1 cellular context compared by ENCODE assay signal in the genomic region with DNA sequence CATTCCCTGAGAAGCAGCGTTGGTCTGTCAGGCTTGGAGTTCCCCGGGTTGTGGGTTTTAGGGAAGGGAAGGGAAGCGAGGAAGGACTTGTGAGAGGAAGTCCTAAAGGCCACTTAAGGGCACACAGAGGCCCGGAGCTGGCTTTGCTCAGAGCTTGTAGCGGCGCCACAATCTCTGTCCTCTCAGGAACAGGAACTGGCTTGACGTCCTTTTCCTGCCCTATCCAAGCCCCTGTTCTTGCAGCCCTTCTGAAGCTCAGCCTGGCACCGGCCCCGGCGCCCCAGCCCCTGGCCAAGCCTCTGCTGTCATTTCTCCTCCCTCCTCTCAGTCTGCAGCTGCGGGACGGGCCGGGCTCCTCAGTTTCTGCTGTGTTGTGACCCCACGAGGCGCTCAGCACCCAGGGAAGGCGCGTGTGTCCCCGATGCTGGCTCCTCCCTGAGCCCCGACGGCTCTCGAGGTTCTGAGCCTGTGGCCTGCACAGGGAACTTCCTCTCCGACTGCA.
TF ChIP-seq lines count a peak whose summit lies in the region.

Gene GIMAP8, plus strand, starts transcription at position 140 of the 502 bp plus-strand sequence. CDS start 16,069 bp downstream, outside the sequence.

TF ChIP-seq in HepG2, 621 proteins besides CTCF, POLR2A, EP300 and RAD21 (continued from another document):
- TF ChIP-seq, protein P1, sequence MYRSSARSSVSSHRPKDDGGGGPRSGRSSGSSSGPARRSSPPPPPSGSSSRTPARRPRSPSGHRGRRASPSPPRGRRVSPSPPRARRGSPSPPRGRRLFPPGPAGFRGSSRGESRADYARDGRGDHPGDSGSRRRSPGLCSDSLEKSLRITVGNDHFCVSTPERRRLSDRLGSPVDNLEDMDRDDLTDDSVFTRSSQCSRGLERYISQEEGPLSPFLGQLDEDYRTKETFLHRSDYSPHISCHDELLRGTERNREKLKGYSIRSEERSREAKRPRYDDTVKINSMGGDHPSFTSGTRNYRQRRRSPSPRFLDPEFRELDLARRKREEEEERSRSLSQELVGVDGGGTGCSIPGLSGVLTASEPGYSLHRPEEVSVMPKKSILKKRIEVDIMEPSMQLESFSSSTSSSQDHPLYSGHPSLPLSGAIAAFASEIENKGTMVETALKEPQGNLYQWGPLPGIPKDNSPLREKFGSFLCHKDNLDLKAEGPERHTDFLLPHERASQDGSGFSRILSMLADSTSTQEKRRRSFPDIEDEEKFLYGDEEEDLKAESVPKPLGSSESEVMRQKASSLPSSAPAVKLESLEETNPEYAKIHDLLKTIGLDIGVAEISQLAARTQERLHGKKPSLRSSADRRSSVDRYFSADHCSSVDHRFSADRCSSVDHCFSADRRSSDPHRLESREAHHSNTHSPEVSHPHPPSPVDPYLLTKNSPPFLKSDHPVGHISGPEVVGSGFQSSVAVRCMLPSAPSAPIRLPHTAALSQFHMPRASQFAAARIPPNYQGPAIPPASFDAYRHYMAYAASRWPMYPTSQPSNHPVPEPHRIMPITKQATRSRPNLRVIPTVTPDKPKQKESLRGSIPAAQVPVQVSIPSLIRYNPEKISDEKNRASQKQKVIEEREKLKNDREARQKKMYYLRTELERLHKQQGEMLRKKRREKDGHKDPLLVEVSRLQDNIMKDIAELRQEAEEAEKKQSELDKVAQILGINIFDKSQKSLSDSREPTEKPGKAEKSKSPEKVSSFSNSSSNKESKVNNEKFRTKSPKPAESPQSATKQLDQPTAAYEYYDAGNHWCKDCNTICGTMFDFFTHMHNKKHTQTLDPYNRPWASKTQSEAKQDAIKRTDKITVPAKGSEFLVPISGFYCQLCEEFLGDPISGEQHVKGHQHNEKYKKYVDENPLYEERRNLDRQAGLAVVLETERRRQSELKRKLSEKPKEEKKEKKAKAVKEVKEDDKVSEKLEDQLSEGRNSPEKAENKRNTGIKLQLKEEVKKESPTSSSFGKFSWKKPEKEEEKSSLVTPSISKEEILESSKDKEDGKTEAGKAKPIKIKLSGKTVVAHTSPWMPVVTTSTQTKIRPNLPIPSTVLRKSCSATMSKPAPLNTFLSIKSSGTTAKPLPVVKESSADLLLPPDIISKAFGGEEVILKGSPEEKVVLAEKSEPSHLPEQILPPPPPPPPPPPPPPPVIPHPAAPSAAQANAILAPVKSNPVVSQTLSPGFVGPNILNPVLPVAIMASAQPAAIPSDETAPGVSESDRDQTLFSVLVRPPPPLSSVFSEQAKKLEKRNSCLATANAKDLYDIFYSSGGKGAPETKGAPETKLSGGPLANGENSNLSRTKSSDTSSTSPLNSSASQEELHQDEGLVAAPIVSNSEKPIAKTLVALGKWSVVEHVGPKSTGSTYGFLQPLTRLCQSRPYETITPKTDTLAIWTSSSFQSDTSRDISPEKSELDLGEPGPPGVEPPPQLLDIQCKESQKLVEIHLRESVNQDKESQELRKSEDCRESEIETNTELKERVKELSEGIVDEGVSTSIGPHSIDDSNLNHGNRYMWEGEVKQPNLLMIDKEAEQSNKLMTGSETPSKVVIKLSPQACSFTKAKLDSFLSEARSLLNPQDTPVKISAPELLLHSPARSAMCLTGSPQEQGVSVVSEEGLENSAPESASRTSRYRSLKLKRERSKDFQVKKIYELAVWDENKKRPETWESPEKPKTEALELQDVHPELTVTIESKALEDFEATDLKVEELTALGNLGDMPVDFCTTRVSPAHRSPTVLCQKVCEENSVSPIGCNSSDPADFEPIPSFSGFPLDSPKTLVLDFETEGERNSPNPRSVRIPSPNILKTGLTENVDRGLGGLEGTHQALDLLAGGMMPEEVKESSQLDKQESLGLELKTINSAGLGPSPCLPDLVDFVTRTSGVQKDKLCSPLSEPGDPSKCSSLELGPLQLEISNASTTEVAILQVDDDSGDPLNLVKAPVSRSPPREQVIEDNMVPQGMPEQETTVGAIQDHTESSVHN (CRISPR knock-in tag; IDR thresholded peaks at IDR 0.05), result no peak
